In the genomic region with DNA sequence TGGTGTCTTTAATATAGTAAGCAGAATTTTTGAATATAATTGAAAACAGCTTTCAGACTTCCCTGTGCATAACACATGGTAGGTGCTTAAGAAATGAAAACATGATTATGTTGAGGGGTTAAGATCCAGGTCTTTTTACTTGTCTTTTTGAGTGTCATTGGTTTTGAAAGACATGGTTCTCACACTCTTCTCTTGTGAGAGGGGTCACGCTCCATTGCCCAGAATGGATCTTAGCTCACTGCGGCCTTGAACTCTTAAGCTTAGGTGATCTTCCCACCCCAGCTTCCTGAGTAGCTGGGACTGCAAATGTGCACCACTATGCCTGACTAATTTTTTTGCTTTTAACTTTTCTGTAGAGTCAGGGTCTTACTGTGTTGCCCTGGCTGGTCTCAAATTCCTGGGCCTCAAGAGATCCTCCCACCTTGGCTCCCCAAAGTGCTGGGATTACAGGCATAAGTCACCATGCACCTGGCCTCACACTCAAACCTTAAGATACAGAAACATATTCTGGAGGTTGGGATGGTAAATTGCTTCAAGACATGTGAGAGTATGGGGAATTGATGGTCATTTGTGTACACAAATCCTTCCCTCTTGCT, we compare ENCODE assay signal across 8 cellular contexts. TPM values are rescaled to one million over a fixed set of nuclear protein-coding genes. Genes with fewer than 3 reads are reported as not detected.
DNase-seq lines count a peak whose midpoint lies in the region; ATAC-seq and TF ChIP-seq lines count a peak whose summit lies in the region.

No MANE protein-coding gene starts in this region.

- intact Hi-C loops in left ventricle myocardium inferior (cut with micrococcal nuclease) = no loop called here
- intact Hi-C loops in left cardiac atrium (cut with DNase I) = no loop called here
- intact Hi-C loops in aorta (cut with DNase I) = no loop called here
- intact Hi-C loops in posterior vena cava (cut with DNase I) = no loop called here

- peaks cover 17% of the 10 kb centered on the region for H3K36me3 Mint-ChIP-seq in memory B cell

- H3K27ac ChIP-seq in left ventricle myocardium inferior (replicated peaks) = peak overlapping the region; percentile 83
- no peak overlapping the region for H3K27ac ChIP-seq in aorta (ENCODE audit: low read depth in 1 of 2, low read length in 2 of 2)

- H3K27ac Mint-ChIP-seq in memory B cell = peak overlapping the region; percentile 97

- in situ Hi-C loops in astrocyte of the cerebellum (cut with HindIII; ENCODE audit: low sequenced_read_pairs) = no loop called here

- no peak for DNase-seq in left ventricle myocardium inferior
- DNase-seq in left cardiac atrium = no peak
- DNase-seq in astrocyte of the cerebellum (ENCODE audit: low read depth) = no peak
- no peak for DNase-seq in memory B cell (ENCODE audit: low spot score in 2 of 2)
- no peak for DNase-seq in aorta
- no peak for DNase-seq in posterior vena cava (ENCODE audit: low spot score)
- no peak for DNase-seq in NCI-H748 treated with DMSO at 0.1 percent for 48 hours (lab: John Stamatoyannopoulos, UW)

- peaks cover 54% of the 10 kb centered on the region for H3K4me1 Mint-ChIP-seq in memory B cell

- H3K9me3 ChIP-seq in left ventricle myocardium inferior (replicated peaks) (no peaks in the 10 kb centered on the region), aorta (ENCODE audit: control insufficient read depth, low read length) (no peaks in the 10 kb centered on the region)

- H3K9me3 Mint-ChIP-seq in memory B cell = no peaks in the 10 kb centered on the region

- 67% methylated on average over 2 of the region's 2 CpGs for WGBS in aorta, 2 donors

- H3K4me1 ChIP-seq in left ventricle myocardium inferior (peaks cover 63% of the 10 kb centered on the region), aorta (ENCODE audit: control insufficient read depth in 1 of 2, insufficient read depth in 2 of 2, low read length in 2 of 2) (peaks cover 4% of the 10 kb centered on the region in 2 donors)

- H3K36me3 ChIP-seq in left ventricle myocardium inferior = peaks cover 9% of the 10 kb centered on the region
- H3K36me3 ChIP-seq in aorta (ENCODE audit: control insufficient read depth in 1 of 2, insufficient read depth in 2 of 2, low read length in 1 of 2) = no peaks in the 10 kb centered on the region

- H3K27me3 Mint-ChIP-seq in memory B cell = no peaks in the 10 kb centered on the region

- H3K4me3 Mint-ChIP-seq in memory B cell = peak overlapping the region; percentile 93

- H3K27me3 ChIP-seq in left ventricle myocardium inferior (ENCODE audit: low read depth) (no peaks in the 10 kb centered on the region), aorta (ENCODE audit: control insufficient read depth in 1 of 2, insufficient read depth in 2 of 2, low read length in 1 of 2) (no peaks in the 10 kb centered on the region)

- TF ChIP-seq CTCF in left ventricle myocardium inferior (IDR thresholded peaks at IDR 0.05; ENCODE audit: borderline replicate concordance) (no peak), astrocyte of the cerebellum (IDR thresholded peaks at IDR 0.05; ENCODE audit: low read depth, low read length, missing control alignments) (no peak)

- no peak for ATAC-seq in left cardiac atrium
- no peak for ATAC-seq in memory B cell (ENCODE audit: low read depth)
- ATAC-seq in aorta (ENCODE audit: low FRiP score) = no peak
- ATAC-seq in GM19467 (IDR thresholded peaks at IDR 0.05; ENCODE audit: unreplicated experiment) = no peak

- peak overlapping the region; percentile 85 for H3K4me3 ChIP-seq in left ventricle myocardium inferior
- peak overlapping the region; percentile 99 for H3K4me3 ChIP-seq in astrocyte of the cerebellum (ENCODE audit: low read depth, low read length)
- peak overlapping the region; percentile 96 to 98 for H3K4me3 ChIP-seq in aorta (ENCODE audit: low read length in 2 of 2)

RNA-seq across cellular contexts. Expression of a gene that starts 1.4 kb away (rescaled TPM):
- total RNA-seq in left ventricle myocardium inferior (103 TPM), left cardiac atrium (100 to 1,000 TPM; 124 to 141 TPM), aorta (100 to 1,000 TPM; 126 to 134 TPM), posterior vena cava (100 to 1,000 TPM; 109 to 113 TPM)
- 100 to 1,000 TPM in 1 of 2 donors, 10 to 100 TPM in 1; 78.1 to 120 TPM for polyA plus RNA-seq in aorta

RNA-seq across cellular contexts. Expression of a gene that starts 1.6 kb away (rescaled TPM):
- total RNA-seq in left ventricle myocardium inferior = 7.0 TPM
- 10 to 100 TPM in 1 of 2 donors, 1 to 10 TPM in 1; 5.3 to 13.8 TPM for total RNA-seq in left cardiac atrium
- total RNA-seq in aorta = 10 to 100 TPM; 14.9 to 23.4 TPM
- polyA plus RNA-seq in aorta = 1 to 10 TPM; 2.0 to 2.5 TPM
- total RNA-seq in posterior vena cava = 10 to 100 TPM in 1 of 2 donors, 1 to 10 TPM in 1; 6.9 to 14.0 TPM

RNA-seq across cellular contexts. Expression of a gene that starts 38.3 kb away (rescaled TPM):
- total RNA-seq in left ventricle myocardium inferior (9.9 TPM), left cardiac atrium (1 to 10 TPM; 4.8 to 6.6 TPM), aorta (10 to 100 TPM; 10.1 to 13.7 TPM), posterior vena cava (1 to 10 TPM; 6.3 to 6.8 TPM)
- polyA plus RNA-seq in aorta = 1 to 10 TPM; 1.4 to 3.6 TPM
